In genomic region chr9:136847827-136848392, GRCh38 we compare ENCODE assay signal across 8 cellular contexts. TPM values are rescaled to one million over a fixed set of nuclear protein-coding genes. Genes with fewer than 3 reads are reported as not detected.
A peak's percentile ranks its signal among the peaks of the same experiment; 100 is the strongest.
DNase-seq lines count a peak whose midpoint lies in the region; ATAC-seq and TF ChIP-seq lines count a peak whose summit lies in the region.

No MANE protein-coding gene starts in this region.

- H3K27me3 Mint-ChIP-seq in activated B cell treated with CpG ODN at 0.5 μM for 24 hours: peaks cover 6% of the 10 kb centered on the region

- CTCF ChIA-PET in A673 (lab: Charles Lee): interaction anchor here (1.3 kb wide), 1 partner anchor 187 kb away, joined by 4 read pairs; no protein-coding TSS in a partner anchor
- CTCF ChIA-PET in activated B cell treated with CpG ODN at 0.5 μM for 24 hours (lab: Charles Lee): interaction anchor here (1.3 kb wide), 1 partner anchor 188 kb away, joined by 4 read pairs; no protein-coding TSS in a partner anchor

- DNase-seq in A673 (ENCODE audit: low spot score) (peak; percentile 89), NCI-H2196 (lab: John Stamatoyannopoulos, UW; ENCODE audit: unreplicated experiment) (peak; percentile 84), activated B cell treated with CpG ODN at 0.5 μM for 24 hours (peak; percentile 56), cerebellar cortex (ENCODE audit: low spot score) (peak; percentile 57), left lobe of liver (ENCODE audit: low spot score) (peak; percentile 91)
- peak; percentile 80 to 87 for DNase-seq in stimulated activated CD4-positive, alpha-beta T cell treated with anti-CD3 and anti-CD28 coated beads, Interleukin-4, amount 100 ng/mL, for 48 hours (ENCODE audit: low read depth in 2 of 2)

- intact Hi-C loops in A673 (cut with micrococcal nuclease; ENCODE audit: unreplicated experiment) (no loop called here), activated B cell treated with CpG ODN at 0.5 μM for 24 hours (cut with micrococcal nuclease) (loop anchor here (1.0 to 10.0 kb wide), 2 partner anchors 54 to 317 kb away; no protein-coding TSS in a partner anchor)

- ATAC-seq in activated B cell treated with CpG ODN at 0.5 μM for 24 hours (ENCODE audit: low read depth): no peak
- ATAC-seq in left lobe of liver: peak; percentile 54
- no peak for ATAC-seq in GM21390 (IDR thresholded peaks at IDR 0.05; ENCODE audit: unreplicated experiment)

- BruUV-seq in A673 (replicated peaks; lab: Mats Ljungman, UMichigan): no TSS peak

- H3K36me3 ChIP-seq in A673 (ENCODE audit: insufficient read depth, low read length, poor library complexity, severe bottlenecking): no peaks in the 10 kb centered on the region

- no peaks in the 10 kb centered on the region for H3K9me3 ChIP-seq in A673 (ENCODE audit: low read depth, low read length, poor library complexity, severe bottlenecking)

- H3K27ac ChIP-seq in A673 (ENCODE audit: low read depth, low read length, poor library complexity, severe bottlenecking): peak overlapping the region; percentile 82

- H3K4me3 Mint-ChIP-seq in activated B cell treated with CpG ODN at 0.5 μM for 24 hours: peak overlapping the region; percentile 95

- H3K9me3 Mint-ChIP-seq in activated B cell treated with CpG ODN at 0.5 μM for 24 hours: no peaks in the 10 kb centered on the region

- no peaks in the 10 kb centered on the region for H3K27me3 ChIP-seq in A673 (replicated peaks; ENCODE audit: insufficient read depth, low read depth, low read length, poor library complexity)

- H3K4me3 ChIP-seq in A673 (ENCODE audit: low read depth, low read length, poor library complexity, severe bottlenecking): peak overlapping the region; percentile 78

- peaks cover 9% of the 10 kb centered on the region for H3K4me1 ChIP-seq in A673 (ENCODE audit: insufficient read depth, low read length, poor library complexity, severe bottlenecking)

- peak; percentile 55 for TF ChIP-seq POLR2A in GM19099 (IDR thresholded peaks at IDR 0.05; ENCODE audit: extremely low read depth, insufficient read length, low read depth)

- POLR2A ChIA-PET in A673 (lab: Charles Lee; ENCODE audit: low non-redundant PET) (no interaction called here), activated B cell treated with CpG ODN at 0.5 μM for 24 hours (lab: Charles Lee) (interaction anchor here (0.6 to 2.2 kb wide), 14 partner anchors 16 to 454 kb away, joined by 3 to 13 read pairs (median 3); partner anchors contain the start of genes C8G, EDF1, FBXW5 and NRARP)

- peaks cover 28% of the 10 kb centered on the region for H3K4me1 Mint-ChIP-seq in activated B cell treated with CpG ODN at 0.5 μM for 24 hours

- H3K27ac Mint-ChIP-seq in activated B cell treated with CpG ODN at 0.5 μM for 24 hours: peak overlapping the region; percentile 59

- H3K36me3 Mint-ChIP-seq in activated B cell treated with CpG ODN at 0.5 μM for 24 hours (ENCODE audit: low read depth): no peaks in the 10 kb centered on the region

- TF ChIP-seq CTCF in A673 (conservative IDR thresholded peaks at IDR 0.05; ENCODE audit: low read depth, low read length): no peak
- no peak for TF ChIP-seq CTCF in activated B cell treated with CpG ODN at 0.5 μM for 24 hours (IDR thresholded peaks at IDR 0.05)

RNA-seq across cellular contexts. Expression of gene PHPT1, which starts 1.3 kb away (rescaled TPM):
- 94.7 and 109 TPM in 2 replicates for total RNA-seq in A673 (2021)
- total RNA-seq in activated B cell treated with CpG ODN at 0.5 μM for 24 hours: 58.8 and 64.6 TPM in 2 replicates
- 58.2 TPM for total RNA-seq in left lobe of liver

RNA-seq across cellular contexts. Expression of gene MAMDC4, which starts 4.2 kb away (rescaled TPM):
- total RNA-seq in A673 (2021) (7.9 and 10.1 TPM in 2 replicates), activated B cell treated with CpG ODN at 0.5 μM for 24 hours (5.2 and 6.1 TPM in 2 replicates), left lobe of liver (28.6 TPM)

RNA-seq across cellular contexts. Expression of gene AJM1, which starts 5.6 kb away (rescaled TPM):
- total RNA-seq in A673 (2021) (1.8 and 2.0 TPM in 2 replicates), activated B cell treated with CpG ODN at 0.5 μM for 24 hours (1.0 and 1.6 TPM in 2 replicates), left lobe of liver (4.1 TPM)

RNA-seq across cellular contexts. Expression of gene EDF1, which starts 18.2 kb away (rescaled TPM):
- total RNA-seq in A673 (2021): 321 and 330 TPM in 2 replicates
- 282 and 298 TPM in 2 replicates for total RNA-seq in activated B cell treated with CpG ODN at 0.5 μM for 24 hours
- total RNA-seq in left lobe of liver: 232 TPM

RNA-seq across cellular contexts. Expression of gene TRAF2, which starts 38.4 kb away (rescaled TPM):
- 29.2 and 33.2 TPM in 2 replicates for total RNA-seq in A673 (2021)
- total RNA-seq in activated B cell treated with CpG ODN at 0.5 μM for 24 hours: 49.7 and 58.2 TPM in 2 replicates
- 7.4 TPM for total RNA-seq in left lobe of liver
